In the genomic region with DNA sequence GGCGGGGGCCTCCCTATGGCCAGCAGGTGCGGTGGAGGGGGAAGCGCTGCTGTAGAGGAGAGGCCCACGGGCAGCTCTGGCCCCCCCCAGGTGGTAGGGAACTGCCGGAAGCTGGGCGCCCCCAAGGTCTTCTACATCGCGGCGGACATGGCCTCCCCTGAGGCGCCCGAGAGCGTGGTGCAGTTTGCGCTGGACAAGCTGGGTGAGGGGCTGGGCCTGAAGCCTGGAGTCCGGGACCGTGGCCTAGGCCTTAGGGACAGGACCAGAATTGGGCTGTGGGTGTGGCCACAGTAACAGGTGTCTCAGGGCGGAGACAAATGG, we compare ENCODE assay signal across 9 cellular contexts. TPM values are rescaled to one million over a fixed set of nuclear protein-coding genes. Genes with fewer than 3 reads are reported as not detected.
DNase-seq lines count a peak whose midpoint lies in the region; ATAC-seq and TF ChIP-seq lines count a peak whose summit lies in the region.
"Had no signal": no experiment of that assay in that cellular context is flagged by ENCODE, and none has a peak within 500 bp of the region (broad histone marks: within the 10 kb centered on the region; RNA-seq: fewer than 3 reads in every experiment).

No MANE protein-coding gene starts in this region.

- TF ChIP-seq CTCF in GM23338 (conservative IDR thresholded peaks at IDR 0.05; ENCODE audit: low read depth in 2 of 2) (no peak), WI38 (IDR thresholded peaks at IDR 0.05; ENCODE audit: low read depth, low read length) (no peak), smooth muscle cell (IDR thresholded peaks at IDR 0.05; ENCODE audit: borderline replicate concordance, insufficient read depth, poor library complexity, severe bottlenecking) (no peak), GM13976 (IDR thresholded peaks at IDR 0.05; ENCODE audit: borderline replicate concordance, control extremely low read depth, extremely low read depth, insufficient read depth, missing control alignments) (no peak)

- in situ Hi-C loops in GM13976 (cut with MboI; ENCODE audit: low sequenced_read_pairs, unreplicated experiment) = no loop called here

- intact Hi-C loops in right cardiac atrium (cut with DNase I) = no loop called here

- H3K4me1 Mint-ChIP-seq in GM23338 = peaks cover 9% of the 10 kb centered on the region

- H3F3A ChIP-seq in GM23338 (replicated peaks; ENCODE audit: low read depth) (peaks cover 9% of the 10 kb centered on the region), smooth muscle cell (ENCODE audit: low read depth) (peaks cover 12% of the 10 kb centered on the region)

- H3K27ac Mint-ChIP-seq in GM23338 = peak overlapping the region; percentile 43

- peaks cover 8% of the 10 kb centered on the region; the same call in 1 of the 3 replicates for H3K9me3 Mint-ChIP-seq in GM23338

- H3K27ac ChIP-seq in GM23338 (ENCODE audit: low read depth) (0 out of 2 replicates have a peak overlapping the region, but pooled peaks have one; percentile 39), right cardiac atrium (ENCODE audit: low read length) (no peak overlapping the region), smooth muscle cell (ENCODE audit: low read depth) (no peak overlapping the region)

- no peaks in the 10 kb centered on the region for H3K9me3 ChIP-seq in right cardiac atrium (ENCODE audit: control insufficient read depth, low read length)
- H3K9me3 ChIP-seq in smooth muscle cell (replicated peaks; ENCODE audit: low read depth) = no peaks in the 10 kb centered on the region

- peaks cover 36% of the 10 kb centered on the region for H3K27me3 Mint-ChIP-seq in GM23338 (ENCODE audit: insufficient read depth, low read depth, poor library complexity)

- H3K9ac ChIP-seq in smooth muscle cell (ENCODE audit: low read depth) = no peak overlapping the region

- ATAC-seq in GM23338 (no peak), right cardiac atrium (no peak), GM18873 (IDR thresholded peaks at IDR 0.05; ENCODE audit: low FRiP score, unreplicated experiment) (no peak)

- WGBS in right cardiac atrium = 42% methylated on average over 16 of the region's 16 CpGs
- WGBS in smooth muscle cell (ENCODE audit: low lambda C conversion rate) = 46% methylated on average over 15 of the region's 16 CpGs

- peaks cover 2% of the 10 kb centered on the region; the same call in 1 of the 2 replicates for H3K4me1 ChIP-seq in GM23338 (ENCODE audit: insufficient read depth)
- peaks cover under 1% of the 10 kb centered on the region for H3K4me1 ChIP-seq in right cardiac atrium (ENCODE audit: control insufficient read depth, insufficient read depth, low read length)
- peaks cover 1% of the 10 kb centered on the region for H3K4me1 ChIP-seq in smooth muscle cell (ENCODE audit: low read depth)

- 0 out of 2 replicates have a peak, but pooled peaks cover 4% of the 10 kb centered on the region for H4K20me1 ChIP-seq in GM23338 (replicated peaks; ENCODE audit: insufficient read depth)
- H4K20me1 ChIP-seq in smooth muscle cell (ENCODE audit: low read depth) = peaks cover 15% of the 10 kb centered on the region

- peaks cover 16% of the 10 kb centered on the region for H3K36me3 Mint-ChIP-seq in GM23338 (ENCODE audit: low read depth)

- peaks cover 7% of the 10 kb centered on the region for H3K9me2 ChIP-seq in GM23338 (ENCODE audit: insufficient read depth)

- no peak overlapping the region for H2AFZ ChIP-seq in GM23338
- H2AFZ ChIP-seq in smooth muscle cell (ENCODE audit: low read depth) = no peak overlapping the region

- H3K4me2 ChIP-seq in GM23338 = peak overlapping the region; percentile 82
- peak overlapping the region; percentile 82 for H3K4me2 ChIP-seq in smooth muscle cell

- H3K79me2 ChIP-seq in GM23338 (replicated peaks; ENCODE audit: insufficient read depth) (peaks cover 12% of the 10 kb centered on the region), smooth muscle cell (ENCODE audit: low read depth) (peaks cover 12% of the 10 kb centered on the region)

- DNase-seq in GM23338 (ENCODE audit: low spot score) (no peak), right cardiac atrium (no peak), smooth muscle cell (lab: John Stamatoyannopoulos, UW; ENCODE audit: unreplicated experiment) (no peak), GM19240 (ENCODE audit: insufficient read length, low spot score) (no peak), GM13976 (ENCODE audit: low spot score) (no peak), 8988T (no peak)

- peak overlapping the region; percentile 76 for H3K4me3 Mint-ChIP-seq in GM23338

- H3K27me3 ChIP-seq in GM23338 (ENCODE audit: insufficient read depth) (no peaks in the 10 kb centered on the region), right cardiac atrium (ENCODE audit: control insufficient read depth, insufficient read depth) (no peaks in the 10 kb centered on the region), smooth muscle cell (ENCODE audit: low read depth) (no peaks in the 10 kb centered on the region)

- H3K4me3 ChIP-seq in GM23338 = peak overlapping the region; percentile 76
- H3K4me3 ChIP-seq in WI38 (ENCODE audit: low read depth, low read length) = peak overlapping the region; percentile 61; the same call in 1 of the 2 replicates
- peak overlapping the region; percentile 45 for H3K4me3 ChIP-seq in right cardiac atrium (ENCODE audit: low read length)
- peak overlapping the region; percentile 58 for H3K4me3 ChIP-seq in smooth muscle cell

- H3K36me3 ChIP-seq in GM23338 (ENCODE audit: insufficient read depth) (no peaks in the 10 kb centered on the region), smooth muscle cell (ENCODE audit: low read depth) (no peaks in the 10 kb centered on the region)

TF ChIP-seq in GM23338, 12 proteins besides CTCF, POLR2A, EP300 and RAD21:
- no peak for TF ChIP-seq STAT1 (IDR thresholded peaks at IDR 0.05; ENCODE audit: unreplicated experiment)

RNA-seq across cellular contexts. Expression of a gene that starts 3.8 kb away (rescaled TPM):
- total RNA-seq in GM23338 (2014; rRNA removed; shearing (Covaris generic)) = 575 and 895 TPM in 2 replicates
- 3,204 and 3,480 TPM in 2 replicates for polyA plus RNA-seq in GM23338 (2016; fragmentation: Nextera tagmentation; extraction: Ambion mirVana)
- 100 to 1,000 TPM; 451 to 525 (median 478) TPM for total RNA-seq in right cardiac atrium
- 727 TPM for polyA plus RNA-seq in right cardiac atrium
- 591 and 641 TPM in 2 replicates for total RNA-seq in smooth muscle cell
- 1,079 and 1,182 TPM in 2 replicates for polyA plus RNA-seq in smooth muscle cell

RNA-seq across cellular contexts. Expression of a gene that starts 5.5 kb away (rescaled TPM):
- 12.9 and 14.6 TPM in 2 replicates for total RNA-seq in GM23338 (2014; rRNA removed; shearing (Covaris generic))
- polyA plus RNA-seq in GM23338 (2016; fragmentation: Nextera tagmentation; extraction: Ambion mirVana) (17.8 and 18.4 TPM in 2 replicates), right cardiac atrium (9.8 TPM), smooth muscle cell (28.4 and 28.5 TPM in 2 replicates)
- total RNA-seq in right cardiac atrium (1 to 10 TPM; 4.3 to 7.1 (median 6.8) TPM), smooth muscle cell (10.3 and 28.0 TPM in 2 replicates)

RNA-seq across cellular contexts. Expression of a gene that starts 6.0 kb away (rescaled TPM):
- 9.1 and 15.5 TPM in 2 replicates for total RNA-seq in GM23338 (2014; rRNA removed; shearing (Covaris generic))
- polyA plus RNA-seq in GM23338 (2016; fragmentation: Nextera tagmentation; extraction: Ambion mirVana) (54.6 and 63.8 TPM in 2 replicates), right cardiac atrium (296 TPM), smooth muscle cell (143 and 151 TPM in 2 replicates)
- total RNA-seq in right cardiac atrium (100 to 1,000 TPM; 132 to 175 (median 149) TPM), smooth muscle cell (29.8 and 45.2 TPM in 2 replicates)

RNA-seq across cellular contexts. Expression of a gene that starts 33.7 kb away (rescaled TPM):
- total RNA-seq in GM23338 (2014; rRNA removed; shearing (Covaris generic)) = 123 and 137 TPM in 2 replicates
- polyA plus RNA-seq in GM23338 (2016; fragmentation: Nextera tagmentation; extraction: Ambion mirVana) (64.5 and 68.6 TPM in 2 replicates), right cardiac atrium (60.3 TPM), smooth muscle cell (67.7 and 82.6 TPM in 2 replicates)
- total RNA-seq in right cardiac atrium (10 to 100 TPM; 55.4 to 66.2 (median 59.3) TPM), smooth muscle cell (30.2 and 31.6 TPM in 2 replicates)

RNA-seq across cellular contexts. Expression of a gene that starts 34.2 kb away (rescaled TPM):
- 0.17 TPM in 1 of 2 replicates, not detected in the other for total RNA-seq in GM23338 (2014; rRNA removed; shearing (Covaris generic))
- 0.56 TPM in 1 of 2 replicates, not detected in the other for polyA plus RNA-seq in GM23338 (2016; fragmentation: Nextera tagmentation; extraction: Ambion mirVana)
- not detected for total RNA-seq in right cardiac atrium
- not detected for polyA plus RNA-seq in right cardiac atrium
- not detected in 2 replicates for total RNA-seq in smooth muscle cell
- not detected in 2 replicates for polyA plus RNA-seq in smooth muscle cell
- total RNA-seq: activated CD8-positive, alpha-beta memory T cell treated with anti-CD3 and anti-CD28 coated beads for 36 hours had no signal
